8 cellular contexts compared by ENCODE assay signal in genomic region chr1:196808529-196809235, GRCh38. TPM values are rescaled to one million over a fixed set of nuclear protein-coding genes. Genes with fewer than 3 reads are reported as not detected.
"Had no signal": no experiment of that assay in that cellular context is flagged by ENCODE, and none has a peak within 500 bp of the region (broad histone marks: within the 10 kb centered on the region; RNA-seq: fewer than 3 reads in every experiment).

No MANE protein-coding gene starts in this region.

- H3K27ac Mint-ChIP-seq: IgD-negative memory B cell had no signal

- ATAC-seq: HepG2 had no signal

- H3K36me3 Mint-ChIP-seq: IgD-negative memory B cell had no signal

- H3K4me1 Mint-ChIP-seq: H9, IgD-negative memory B cell had no signal

- H3K27ac ChIP-seq: HL-60 had no signal

- H3K4me3 Mint-ChIP-seq: H9, IgD-negative memory B cell had no signal

- H3K9me3 Mint-ChIP-seq: H9 had no signal

- H3K27me3 Mint-ChIP-seq: IgD-negative memory B cell had no signal

- DNase-seq: GOT3, H9, HCEC 1CT had no signal

- FAIRE-seq: HepG2 had no signal

RNA-seq across cellular contexts. Expression of gene CFHR1, which starts 10.8 kb away (rescaled TPM):
- total RNA-seq: H9, HepG2, HT1080 had no signal
- polyA plus RNA-seq: HepG2, IgD-negative memory B cell had no signal

RNA-seq across cellular contexts. Expression of gene CFHR3, which starts 34.0 kb away (rescaled TPM):
- total RNA-seq: H4, HepG2 had no signal
- polyA plus RNA-seq: HepG2, IgD-negative memory B cell had no signal
